In genomic region chr22:17109976-17110375, GRCh38 we compare ENCODE assay signal across 1 cellular context.
TF ChIP-seq lines count a peak whose summit lies in the region.

No MANE protein-coding gene starts in this region.

TF ChIP-seq in GM12878, 131 proteins besides CTCF, POLR2A, EP300 and RAD21:
- no peak for TF ChIP-seq BMI1 (IDR thresholded peaks at IDR 0.05; ENCODE audit: borderline replicate concordance)
- TF ChIP-seq KAT2A (conservative IDR thresholded peaks at IDR 0.05; ENCODE audit: control insufficient read depth, low read depth, low read length): no peak
- TF ChIP-seq TCF3 (IDR thresholded peaks at IDR 0.05; ENCODE audit: borderline replicate concordance, insufficient read depth, low read depth, low read length): no peak
- TF ChIP-seq MAX (IDR thresholded peaks at IDR 0.05; ENCODE audit: low read depth, low read length): no peak
- TF ChIP-seq TAF1 (IDR thresholded peaks at IDR 0.05; ENCODE audit: borderline replicate concordance, low read depth, low read length): no peak
- TF ChIP-seq BCL3 (IDR thresholded peaks at IDR 0.05; ENCODE audit: borderline replicate concordance, insufficient read depth, low read depth, low read length, poor library complexity, severe bottlenecking): no peak
- TF ChIP-seq MYB (IDR thresholded peaks at IDR 0.05; ENCODE audit: borderline replicate concordance, low read depth, low read length): no peak
- TF ChIP-seq ZNF274 (IDR thresholded peaks at IDR 0.05; ENCODE audit: insufficient read depth, insufficient read length): no peak
- no peak for TF ChIP-seq NR2C1 (IDR thresholded peaks at IDR 0.05)
- TF ChIP-seq FOXM1 (IDR thresholded peaks at IDR 0.05; ENCODE audit: low read depth, low read length): no peak
- no peak for TF ChIP-seq DPF2 (IDR thresholded peaks at IDR 0.05)
- TF ChIP-seq CEBPZ (IDR thresholded peaks at IDR 0.05; ENCODE audit: low read depth, low read length): no peak
- TF ChIP-seq HSF1 (IDR thresholded peaks at IDR 0.05; ENCODE audit: low read depth, low read length): no peak
- TF ChIP-seq SREBF2 (IDR thresholded peaks at IDR 0.05; ENCODE audit: low read length): no peak
TF ChIP-seq in GM12878: peak in this region for 0.
